ENCODE assay signal across 22 cellular contexts in genomic region chr4:28093071-28093470, GRCh38.
DNase-seq lines count a peak whose midpoint lies in the region; ATAC-seq and TF ChIP-seq lines count a peak whose summit lies in the region.
"Had no signal": no experiment of that assay in that cellular context is flagged by ENCODE, and none has a peak within 500 bp of the region (broad histone marks: within the 10 kb centered on the region; RNA-seq: fewer than 3 reads in every experiment).

No MANE protein-coding gene starts in this region.

- no peaks in the 10 kb centered on the region for H3K27me3 ChIP-seq in esophagus squamous epithelium
- H3K27me3 ChIP-seq: SJSA1 had no signal

- H3K4me3 ChIP-seq in esophagus squamous epithelium: no peak overlapping the region
- H3K4me3 ChIP-seq: GM12878, SJSA1 had no signal

- no peak overlapping the region for H3K27ac ChIP-seq in esophagus squamous epithelium
- H3K27ac ChIP-seq: SJSA1 had no signal

- TF ChIP-seq CTCF in esophagus squamous epithelium (IDR thresholded peaks at IDR 0.05): no peak

- no peaks in the 10 kb centered on the region for H3K4me1 ChIP-seq in esophagus squamous epithelium
- H3K4me1 ChIP-seq: SJSA1 had no signal

- 27 to 28% methylated on average over 3 of the region's 3 CpGs for WGBS in esophagus squamous epithelium, 2 donors

- ATAC-seq in GM18498 (IDR thresholded peaks at IDR 0.05; ENCODE audit: unreplicated experiment) (no peak), GM21723 (IDR thresholded peaks at IDR 0.05; ENCODE audit: unreplicated experiment) (no peak)
- ATAC-seq: CD8-positive, alpha-beta T cell; GM12878; Right ventricle myocardium inferior had no signal

- no peaks in the 10 kb centered on the region for H3K9me3 ChIP-seq in esophagus squamous epithelium
- H3K9me3 ChIP-seq: SJSA1 had no signal

- DNase-seq in DMS53 (lab: John Stamatoyannopoulos, UW) (peak; percentile 62), NCI-H1930 (lab: John Stamatoyannopoulos, UW) (peak; percentile 68 to 77), NCI-H748 (lab: John Stamatoyannopoulos, UW; ENCODE audit: unreplicated experiment) (peak; percentile 81), esophagus squamous epithelium (lab: John Stamatoyannopoulos, UW) (no peak)
- no peak for DNase-seq in activated CD4-positive, alpha-beta T cell treated with anti-CD3 and anti-CD28 coated beads, Interleukin-2, amount 50 U/mL, for 1 hour
- DNase-seq: AML-193; C1 segment of cervical spinal cord; CD8-positive, alpha-beta T cell; DND-41; GOT3; KG1; NCI-H1092 treated with DMSO at 0.1 percent for 48 hours; NCI-H1694 treated with DMSO at 0.1 percent for 48 hours; NCI-H446 treated with DMSO at 0.1 percent for 48 hours; NCI-H526 treated with DMSO at 0.1 percent for 48 hours; OCI-M1; T-helper 9 cell had no signal

- intact Hi-C loops in esophagus squamous epithelium (cut with DNase I): no loop called here

- TF ChIP-seq POLR2A in esophagus squamous epithelium (IDR thresholded peaks at IDR 0.05): no peak

- H3K36me3 ChIP-seq in esophagus squamous epithelium: no peaks in the 10 kb centered on the region
- H3K36me3 ChIP-seq: SJSA1 had no signal

Comparison
In these comparisons a context has a peak if more than half of its experiments do, and no peak if none do; other contexts are left out.
1. DNase-seq: peak in DMS53 (single experiment), NCI-H1930 (2 of 2) and NCI-H748 (single experiment); none in activated CD4-positive, alpha-beta T cell treated with anti-CD3 and anti-CD28 coated beads, Interleukin-2, amount 50 U/mL, for 1 hour (single experiment) and esophagus squamous epithelium (single experiment).